ENCODE assay signal across 8 cellular contexts in genomic region chr4:86043755-86044592, GRCh38.
DNase-seq lines count a peak whose midpoint lies in the region; ATAC-seq, FAIRE-seq and TF ChIP-seq lines count a peak whose summit lies in the region.

No MANE protein-coding gene starts in this region.

- H3K9me3 Mint-ChIP-seq in activated CD4-positive, alpha-beta memory T cell treated with anti-CD3 and anti-CD28 coated beads for 36 hours = no peaks in the 10 kb centered on the region

- H3K9me3 ChIP-seq in GM12878 (replicated peaks; ENCODE audit: control insufficient read depth, insufficient read depth, low read length) (no peaks in the 10 kb centered on the region), upper lobe of right lung (no peaks in the 10 kb centered on the region)

- no peaks in the 10 kb centered on the region for H3K27me3 ChIP-seq in GM12878 (replicated peaks in 1 of 2; ENCODE audit: control insufficient read depth in 2 of 2, insufficient read depth in 2 of 2, low read length in 1 of 2)
- no peaks in the 10 kb centered on the region for H3K27me3 ChIP-seq in upper lobe of right lung

- no peaks in the 10 kb centered on the region for H3K4me1 Mint-ChIP-seq in activated CD4-positive, alpha-beta memory T cell treated with anti-CD3 and anti-CD28 coated beads for 36 hours (ENCODE audit: low read depth)

- H2AFZ ChIP-seq in GM12878 (ENCODE audit: control insufficient read depth, low read depth, low read length) = no peak overlapping the region

- no peak overlapping the region for H3K4me3 ChIP-seq in GM12878
- H3K4me3 ChIP-seq in upper lobe of right lung = no peak overlapping the region

- H3K79me2 ChIP-seq in GM12878 (ENCODE audit: control insufficient read depth, insufficient read depth, low read length) = no peaks in the 10 kb centered on the region

- H3K27ac Mint-ChIP-seq in activated CD4-positive, alpha-beta memory T cell treated with anti-CD3 and anti-CD28 coated beads for 36 hours = no peak overlapping the region

- H3K4me1 ChIP-seq in GM12878 (ENCODE audit: control insufficient read depth, insufficient read depth, low read length) (no peaks in the 10 kb centered on the region), upper lobe of right lung (no peaks in the 10 kb centered on the region)

- no TSS peak for BruUV-seq in GM12878 (replicated peaks; lab: Mats Ljungman, UMichigan)

- intact Hi-C loops in GM12878 (cut with micrococcal nuclease; ENCODE audit: unreplicated experiment) (loop anchor here (2.0 to 10.0 kb wide), 6 partner anchors 77 to 959 kb away; partner anchors contain the start of gene C4orf36), upper lobe of right lung (cut with DNase I) (no loop called here)
- intact Hi-C loops in activated CD4-positive, alpha-beta memory T cell treated with anti-CD3 and anti-CD28 coated beads for 36 hours (cut with micrococcal nuclease) = loop anchor here (5.0 kb wide), 2 partner anchors 897 to 962 kb away; no protein-coding TSS in a partner anchor

- SMC1A ChIA-PET in GM12878 (lab: Charles Lee; ENCODE audit: uncharacterized antibody, unreplicated experiment) = interaction anchor here (0.8 to 2.0 kb wide), 2 partner anchors 10 to 898 kb away, joined by 4 to 6 read pairs; no protein-coding TSS in a partner anchor

- no peak overlapping the region for H3K9ac ChIP-seq in GM12878 (ENCODE audit: control insufficient read depth, insufficient read depth, low read length)

- TF ChIP-seq RAD21 in GM12878 (IDR thresholded peaks at IDR 0.05; ENCODE audit: insufficient read depth, low read depth, low read length) = peak; percentile 69

- POLR2A ChIA-PET in GM10248 (lab: Yijun Ruan, JAX) (no interaction called here), GM12878 (lab: Charles Lee) (no interaction called here)
- POLR2A ChIA-PET in activated CD4-positive, alpha-beta memory T cell treated with anti-CD3 and anti-CD28 coated beads for 36 hours (lab: Charles Lee) = no interaction called here

- TF ChIP-seq POLR2A in GM12878 (IDR thresholded peaks at IDR 0.05; ENCODE audit: low read depth, low read length) = no peak

- no peaks in the 10 kb centered on the region; a peak in 1 of 4 replicates for H3K36me3 ChIP-seq in GM12878 (ENCODE audit: control insufficient read depth in 2 of 2, insufficient read depth in 2 of 2, low read length in 1 of 2)
- H3K36me3 ChIP-seq in upper lobe of right lung = no peaks in the 10 kb centered on the region

- no peak overlapping the region for H3K4me2 ChIP-seq in GM12878 (ENCODE audit: control insufficient read depth, insufficient read depth)

- RAD21 ChIA-PET in GM12878 (lab: Charles Lee; ENCODE audit: unreplicated experiment) = no interaction called here

- FAIRE-seq in GM12878 (lab: Jason Lieb, UNC) = peak; percentile 47

- 5% methylated on average over 8 of the region's 8 CpGs for WGBS in GM12878 (ENCODE audit: insufficient coverage, insufficient replicate concordance, low lambda C conversion rate, missing lambda C conversion rate)

- H3K27me3 Mint-ChIP-seq in activated CD4-positive, alpha-beta memory T cell treated with anti-CD3 and anti-CD28 coated beads for 36 hours = no peaks in the 10 kb centered on the region

- ATAC-seq in HG02973 (IDR thresholded peaks at IDR 0.05; ENCODE audit: unreplicated experiment) = peak; percentile 65
- peak; percentile 79 for ATAC-seq in GM12878
- ATAC-seq in upper lobe of right lung = peak; percentile 80

- no peaks in the 10 kb centered on the region for H4K20me1 ChIP-seq in GM12878 (ENCODE audit: control insufficient read depth, insufficient read depth)

- TF ChIP-seq CTCF in GM10248 (IDR thresholded peaks at IDR 0.05; ENCODE audit: control extremely low read depth, extremely low read depth, low read depth, missing control alignments) (peak; percentile 69), GM12878 (IDR thresholded peaks at IDR 0.05 in 2 of 3, conservative IDR thresholded peaks at IDR 0.05 in 1 of 3; ENCODE audit: control insufficient read depth in 2 of 3, extremely low read depth in 1 of 3, insufficient read depth in 1 of 3, low read depth in 3 of 3, low read length in 3 of 3) (peak; percentile 30 to 58 (median 54); a peak in 5 of 6 replicates), upper lobe of right lung (IDR thresholded peaks at IDR 0.05) (peak; percentile 75)

- no peaks in the 10 kb centered on the region for H3K36me3 Mint-ChIP-seq in activated CD4-positive, alpha-beta memory T cell treated with anti-CD3 and anti-CD28 coated beads for 36 hours

- no peak overlapping the region for H3K4me3 Mint-ChIP-seq in activated CD4-positive, alpha-beta memory T cell treated with anti-CD3 and anti-CD28 coated beads for 36 hours

- DNase-seq in A172 (ENCODE audit: low spot score) (peak; percentile 44), GM10248 (ENCODE audit: extremely low spot score) (peak; percentile 8), NCI-H524 treated with DMSO at 0.1 percent for 48 hours (lab: John Stamatoyannopoulos, UW) (peak; percentile 3), GM12878 (ENCODE audit: low read depth, low spot score) (no peak), kidney tubule cell (ENCODE audit: low spot score) (peak; percentile 62), upper lobe of right lung (no peak)
- no peak for DNase-seq in activated CD4-positive, alpha-beta memory T cell treated with anti-CD3 and anti-CD28 coated beads for 36 hours

- in situ Hi-C loops in GM12878 (cut with MboI) = no loop called here

- CTCF ChIA-PET in GM10248 (lab: Yijun Ruan, JAX) (interaction anchor here (1.1 to 4.7 kb wide), 12 partner anchors 8 to 959 kb away, joined by 3 to 21 read pairs (median 6); no protein-coding TSS in a partner anchor), GM12878 (lab: Yijun Ruan, JAX) (interaction anchor here (0.9 to 5.1 kb wide), 10 partner anchors 13 to 960 kb away, joined by 3 to 19 read pairs (median 4); no protein-coding TSS in a partner anchor)
- CTCF ChIA-PET in activated CD4-positive, alpha-beta memory T cell treated with anti-CD3 and anti-CD28 coated beads for 36 hours (lab: Charles Lee) = interaction anchor here (0.6 to 1.8 kb wide), 5 partner anchors 14 to 959 kb away, joined by 3 to 7 read pairs (median 4); no protein-coding TSS in a partner anchor

- no peak for TF ChIP-seq EP300 in GM12878 (IDR thresholded peaks at IDR 0.05; ENCODE audit: borderline replicate concordance in 1 of 2, control insufficient read depth in 1 of 2, low read depth in 2 of 2, low read length in 2 of 2)

- H3K27ac ChIP-seq in GM12878 (ENCODE audit: control insufficient read depth, insufficient read depth) (no peak overlapping the region), upper lobe of right lung (no peak overlapping the region)

TF ChIP-seq in GM12878, 131 proteins besides CTCF, POLR2A, EP300 and RAD21:
- TF ChIP-seq SMC3 (IDR thresholded peaks at IDR 0.05; ENCODE audit: borderline replicate concordance, low read length) (peak; percentile 63), MXI1 (IDR thresholded peaks at IDR 0.05; ENCODE audit: low read depth, low read length) (no peak)
- TF ChIP-seq, protein P1, sequence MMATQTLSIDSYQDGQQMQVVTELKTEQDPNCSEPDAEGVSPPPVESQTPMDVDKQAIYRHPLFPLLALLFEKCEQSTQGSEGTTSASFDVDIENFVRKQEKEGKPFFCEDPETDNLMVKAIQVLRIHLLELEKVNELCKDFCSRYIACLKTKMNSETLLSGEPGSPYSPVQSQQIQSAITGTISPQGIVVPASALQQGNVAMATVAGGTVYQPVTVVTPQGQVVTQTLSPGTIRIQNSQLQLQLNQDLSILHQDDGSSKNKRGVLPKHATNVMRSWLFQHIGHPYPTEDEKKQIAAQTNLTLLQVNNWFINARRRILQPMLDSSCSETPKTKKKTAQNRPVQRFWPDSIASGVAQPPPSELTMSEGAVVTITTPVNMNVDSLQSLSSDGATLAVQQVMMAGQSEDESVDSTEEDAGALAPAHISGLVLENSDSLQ (IDR thresholded peaks at IDR 0.05) = no peak
TF ChIP-seq in GM12878: peak in this region for 1.

Comparison
In these comparisons a context has a peak if more than half of its experiments do, and no peak if none do; other contexts are left out.
1. DNase-seq: peak in A172 (single experiment), GM10248 (single experiment), NCI-H524 treated with DMSO at 0.1 percent for 48 hours (single experiment) and kidney tubule cell (single experiment); none in GM12878 (single experiment), upper lobe of right lung (single experiment) and activated CD4-positive, alpha-beta memory T cell treated with anti-CD3 and anti-CD28 coated beads for 36 hours (single experiment).
2. Peak in every context shown above with its lines, with median percentiles within 50 percentile points of each other: CTCF ChIP-seq and ATAC-seq.